8 cellular contexts compared by ENCODE assay signal in genomic region chr17:60599620-60600489, GRCh38. TPM values are rescaled to one million over a fixed set of nuclear protein-coding genes. Genes with fewer than 3 reads are reported as not detected.
DNase-seq lines count a peak whose midpoint lies in the region; ATAC-seq and TF ChIP-seq lines count a peak whose summit lies in the region.

TSS of gene PPM1D (plus strand) at chr17:60600193. CDS start at chr17:60600415, 222 bp downstream.

- H3K27me3 Mint-ChIP-seq in activated T-helper 2 cell treated with anti-CD3 and anti-CD28 coated beads, Interferon-gamma antibody, Interleukin-2, Interleukin-4, amounts not matched to agents 10 μg/mL and 5 μg/mL and 100 μg/mL, durations not matched to agents 14 hours and 24 hours and 36 hours (ENCODE audit: low read depth): no peaks in the 10 kb centered on the region
- H3K27me3 Mint-ChIP-seq in naive thymus-derived CD8-positive, alpha-beta T cell: peaks cover 0 to 2% (median 0%) of the 10 kb centered on the region in 5 donors
- no peaks in the 10 kb centered on the region for H3K27me3 Mint-ChIP-seq in stimulated activated naive B cell treated with anti-CD40 and anti-IgM and Interleukin-4, amounts not matched to agents 10 μg/mL and 1 μg/mL and 100 μg/mL, for 72 hours

- ATAC-seq in RWPE2 (ENCODE audit: low read depth): peak; percentile 83
- peak; percentile 91 to 93 for ATAC-seq in naive thymus-derived CD8-positive, alpha-beta T cell
- ATAC-seq in stimulated activated naive B cell treated with anti-CD40 and anti-IgM and Interleukin-4, amounts not matched to agents 10 μg/mL and 1 μg/mL and 100 μg/mL, for 72 hours (replicated peaks): peak; percentile 92 to 94

- H4K20me1 ChIP-seq in Loucy (ENCODE audit: insufficient read depth, low read length, poor library complexity, severe bottlenecking): peaks cover 41% of the 10 kb centered on the region

- intact Hi-C loops in activated T-helper 2 cell treated with anti-CD3 and anti-CD28 coated beads, Interferon-gamma antibody, Interleukin-2, Interleukin-4, amounts not matched to agents 10 μg/mL and 5 μg/mL and 100 μg/mL, durations not matched to agents 14 hours and 24 hours and 36 hours (cut with micrococcal nuclease): loop anchor here (1.0 to 2.0 kb wide), 3 partner anchors 39 to 77 kb away; partner anchors contain the start of genes APPBP2 and BCAS3

- peaks cover 48% of the 10 kb centered on the region for H3K79me2 ChIP-seq in Loucy (ENCODE audit: insufficient read depth, low read length)

- H3K27me3 ChIP-seq in H7 (ENCODE audit: control insufficient read depth, insufficient read depth, low read length) (no peaks in the 10 kb centered on the region), Loucy (ENCODE audit: insufficient read depth, low read length, poor library complexity, severe bottlenecking) (peaks cover 8% of the 10 kb centered on the region), RWPE2 (ENCODE audit: insufficient read depth, poor library complexity, severe bottlenecking) (no peaks in the 10 kb centered on the region)

- H3K9me3 ChIP-seq in Loucy (ENCODE audit: insufficient read depth, low read depth, low read length): no peaks in the 10 kb centered on the region
- H3K9me3 ChIP-seq in RWPE2 (ENCODE audit: severe bottlenecking): no peaks in the 10 kb centered on the region

- peak within 1 kb of the TSS; percentile 95 for H3K9ac ChIP-seq in Loucy (ENCODE audit: low read depth, low read length, poor library complexity, severe bottlenecking)

- H3K4me1 ChIP-seq in Loucy (ENCODE audit: insufficient read depth, low read length, poor library complexity, severe bottlenecking): peaks cover 40% of the 10 kb centered on the region
- peaks cover 3% of the 10 kb centered on the region for H3K4me1 ChIP-seq in RWPE2 (ENCODE audit: insufficient read depth, poor library complexity, severe bottlenecking)

- H3K4me3 Mint-ChIP-seq in activated T-helper 2 cell treated with anti-CD3 and anti-CD28 coated beads, Interferon-gamma antibody, Interleukin-2, Interleukin-4, amounts not matched to agents 10 μg/mL and 5 μg/mL and 100 μg/mL, durations not matched to agents 14 hours and 24 hours and 36 hours (ENCODE audit: low read depth): peak within 1 kb of the TSS; percentile 96
- H3K4me3 Mint-ChIP-seq in naive thymus-derived CD8-positive, alpha-beta T cell: peak within 1 kb of the TSS; percentile 94 to 99 (median 96)
- H3K4me3 Mint-ChIP-seq in stimulated activated naive B cell treated with anti-CD40 and anti-IgM and Interleukin-4, amounts not matched to agents 10 μg/mL and 1 μg/mL and 100 μg/mL, for 72 hours: peak within 1 kb of the TSS; percentile 96 to 97

- peak within 1 kb of the TSS; percentile 70 for H3K27ac ChIP-seq in RWPE2 (ENCODE audit: poor library complexity, severe bottlenecking)

- H3K9me3 Mint-ChIP-seq in activated T-helper 2 cell treated with anti-CD3 and anti-CD28 coated beads, Interferon-gamma antibody, Interleukin-2, Interleukin-4, amounts not matched to agents 10 μg/mL and 5 μg/mL and 100 μg/mL, durations not matched to agents 14 hours and 24 hours and 36 hours: no peaks in the 10 kb centered on the region
- H3K9me3 Mint-ChIP-seq in naive thymus-derived CD8-positive, alpha-beta T cell: no peaks in the 10 kb centered on the region
- no peaks in the 10 kb centered on the region for H3K9me3 Mint-ChIP-seq in stimulated activated naive B cell treated with anti-CD40 and anti-IgM and Interleukin-4, amounts not matched to agents 10 μg/mL and 1 μg/mL and 100 μg/mL, for 72 hours

- H3F3A ChIP-seq in Loucy (ENCODE audit: low read depth): no peaks in the 10 kb centered on the region; the same call in 1 of the 2 replicates

- H3K36me3 ChIP-seq in H7 (replicated peaks; ENCODE audit: control insufficient read depth, insufficient read depth, low read length): no peaks in the 10 kb centered on the region
- no peaks in the 10 kb centered on the region for H3K36me3 ChIP-seq in Loucy (ENCODE audit: insufficient read depth, low read length)
- no peaks in the 10 kb centered on the region for H3K36me3 ChIP-seq in RWPE2 (ENCODE audit: low read depth)

- TF ChIP-seq CTCF in Loucy (conservative IDR thresholded peaks at IDR 0.05; ENCODE audit: low read length) (no peak), RWPE2 (IDR thresholded peaks at IDR 0.05; ENCODE audit: poor library complexity, severe bottlenecking) (no peak), fibroblast of mammary gland (conservative IDR thresholded peaks at IDR 0.05; ENCODE audit: control insufficient read depth, insufficient read depth, low read depth, low read length) (no peak)

- H3K36me3 Mint-ChIP-seq in activated T-helper 2 cell treated with anti-CD3 and anti-CD28 coated beads, Interferon-gamma antibody, Interleukin-2, Interleukin-4, amounts not matched to agents 10 μg/mL and 5 μg/mL and 100 μg/mL, durations not matched to agents 14 hours and 24 hours and 36 hours (ENCODE audit: low read depth): peaks cover 13% of the 10 kb centered on the region
- H3K36me3 Mint-ChIP-seq in naive thymus-derived CD8-positive, alpha-beta T cell: no peaks in the 10 kb centered on the region
- H3K36me3 Mint-ChIP-seq in stimulated activated naive B cell treated with anti-CD40 and anti-IgM and Interleukin-4, amounts not matched to agents 10 μg/mL and 1 μg/mL and 100 μg/mL, for 72 hours: peaks cover 0 to 5% of the 10 kb centered on the region in 2 donors

- peak within 1 kb of the TSS; percentile 88 for H3K4me2 ChIP-seq in Loucy (ENCODE audit: low read depth, low read length, poor library complexity, severe bottlenecking)

- DNase-seq in ELR (ENCODE audit: low read depth): peak; percentile 100
- DNase-seq in H7: peak; percentile 99
- peak; percentile 99 for DNase-seq in RWPE2 (ENCODE audit: low spot score)
- DNase-seq in activated T-helper 2 cell treated with anti-CD3 and anti-CD28 coated beads, Interferon-gamma antibody, Interleukin-2, Interleukin-4, amounts not matched to agents 10 μg/mL and 5 μg/mL and 100 μg/mL, durations not matched to agents 14 hours and 24 hours and 36 hours (ENCODE audit: low spot score): peak; percentile 97
- DNase-seq in fibroblast of mammary gland (ENCODE audit: low read depth): peak; percentile 99
- DNase-seq in naive thymus-derived CD8-positive, alpha-beta T cell: peak; percentile 95 to 99 (median 96)
- DNase-seq in stimulated activated naive B cell treated with anti-CD40 and anti-IgM and Interleukin-4, amounts not matched to agents 10 μg/mL and 1 μg/mL and 100 μg/mL, for 72 hours: peak; percentile 99

- POLR2A ChIA-PET in naive thymus-derived CD8-positive, alpha-beta T cell (lab: Charles Lee): interaction anchor here (0.6 to 3.8 kb wide), 4 partner anchors 13 to 1264 kb away, joined by 3 to 20 read pairs (median 6); partner anchors contain the start of genes APPBP2, BCAS3 and BRIP1

- H3K4me3 ChIP-seq in H7 (ENCODE audit: insufficient read depth, low read depth, low read length) (peak within 1 kb of the TSS; percentile 94), Loucy (ENCODE audit: low read length, poor library complexity, severe bottlenecking) (peak within 1 kb of the TSS; percentile 88), RWPE2 (ENCODE audit: severe bottlenecking) (peak within 1 kb of the TSS; percentile 76), fibroblast of mammary gland (ENCODE audit: control insufficient read depth, low read depth, low read length) (peak within 1 kb of the TSS; percentile 97)

- peak within 1 kb of the TSS; percentile 90 for H2AFZ ChIP-seq in Loucy (ENCODE audit: low read length)

- H3K4me1 Mint-ChIP-seq in activated T-helper 2 cell treated with anti-CD3 and anti-CD28 coated beads, Interferon-gamma antibody, Interleukin-2, Interleukin-4, amounts not matched to agents 10 μg/mL and 5 μg/mL and 100 μg/mL, durations not matched to agents 14 hours and 24 hours and 36 hours (ENCODE audit: low read depth): peaks cover 31% of the 10 kb centered on the region
- peaks cover 15 to 53% (median 38%) of the 10 kb centered on the region in 4 donors for H3K4me1 Mint-ChIP-seq in naive thymus-derived CD8-positive, alpha-beta T cell
- peaks cover 15 to 35% of the 10 kb centered on the region in 2 donors for H3K4me1 Mint-ChIP-seq in stimulated activated naive B cell treated with anti-CD40 and anti-IgM and Interleukin-4, amounts not matched to agents 10 μg/mL and 1 μg/mL and 100 μg/mL, for 72 hours

- H3K27ac Mint-ChIP-seq in activated T-helper 2 cell treated with anti-CD3 and anti-CD28 coated beads, Interferon-gamma antibody, Interleukin-2, Interleukin-4, amounts not matched to agents 10 μg/mL and 5 μg/mL and 100 μg/mL, durations not matched to agents 14 hours and 24 hours and 36 hours: peak within 1 kb of the TSS; percentile 94
- H3K27ac Mint-ChIP-seq in naive thymus-derived CD8-positive, alpha-beta T cell: peak within 1 kb of the TSS; percentile 92 to 98 (median 96)
- H3K27ac Mint-ChIP-seq in stimulated activated naive B cell treated with anti-CD40 and anti-IgM and Interleukin-4, amounts not matched to agents 10 μg/mL and 1 μg/mL and 100 μg/mL, for 72 hours: peak within 1 kb of the TSS; percentile 98

- no peaks in the 10 kb centered on the region for H3K9me2 ChIP-seq in Loucy (replicated peaks; ENCODE audit: low read depth, low read length)

RNA-seq across cellular contexts. Expression of gene PPM1D, which starts in this region (rescaled TPM):
- 9.6 and 13.9 TPM in 2 replicates for total RNA-seq in H7 (2014; rRNA removed; shearing (Covaris generic))
- 14.9 and 15.1 TPM in 2 replicates for total RNA-seq in activated T-helper 2 cell treated with anti-CD3 and anti-CD28 coated beads, Interferon-gamma antibody, Interleukin-2, Interleukin-4, amounts not matched to agents 10 μg/mL and 5 μg/mL and 100 μg/mL, durations not matched to agents 14 hours and 24 hours and 36 hours
- 10 to 100 TPM; 18.3 to 18.6 TPM for total RNA-seq in naive thymus-derived CD8-positive, alpha-beta T cell
- 10 to 100 TPM in 1 of 3 donors, 1 to 10 TPM in 2; 5.8 to 10.9 (median 6.0) TPM for polyA plus RNA-seq in naive thymus-derived CD8-positive, alpha-beta T cell

Comparison
In these comparisons a context has a peak if more than half of its experiments do, and no peak if none do; other contexts are left out.
1. Peak in every context shown above with its lines: DNase-seq, ATAC-seq, H3K4me3 ChIP-seq and H3K27ac ChIP-seq.